In genomic region chr4:122005064-122005755, GRCh38 we compare ENCODE assay signal across 23 cellular contexts. TPM values are rescaled to one million over a fixed set of nuclear protein-coding genes. Genes with fewer than 3 reads are reported as not detected.
DNase-seq lines count a peak whose midpoint lies in the region; ATAC-seq and TF ChIP-seq lines count a peak whose summit lies in the region.
"Had no signal": no experiment of that assay in that cellular context is flagged by ENCODE, and none has a peak within 500 bp of the region (broad histone marks: within the 10 kb centered on the region; RNA-seq: fewer than 3 reads in every experiment).

No MANE protein-coding gene starts in this region.

- no peaks in the 10 kb centered on the region for H3K27me3 Mint-ChIP-seq in WTC11 (ENCODE audit: low read depth)

- no peak for TF ChIP-seq EP300 in suprapubic skin (IDR thresholded peaks at IDR 0.05)

- no peaks in the 10 kb centered on the region for H3K36me3 ChIP-seq in thyroid gland
- H3K36me3 ChIP-seq in suprapubic skin, result no peaks in the 10 kb centered on the region
- H3K36me3 ChIP-seq: upper lobe of right lung had no signal

- intact Hi-C loops in thyroid gland (cut with DNase I), result no loop called here

- CTCF ChIA-PET in WTC11 (lab: Charles Lee), result interaction anchor here (0.5 to 1.9 kb wide), 2 partner anchors 104 to 154 kb away, joined by 3 to 8 read pairs; no protein-coding TSS in a partner anchor

- H3K4me3 ChIP-seq in AG10803 (ENCODE audit: low read length) (no peak overlapping the region), thyroid gland (replicated peaks in 1 of 3) (no peak overlapping the region), suprapubic skin (no peak overlapping the region)
- H3K4me3 ChIP-seq: upper lobe of right lung had no signal

- no peaks in the 10 kb centered on the region for H3K9me3 ChIP-seq in thyroid gland
- H3K9me3 ChIP-seq in suprapubic skin, result no peaks in the 10 kb centered on the region
- H3K9me3 ChIP-seq: upper lobe of right lung had no signal

- peaks cover 4% of the 10 kb centered on the region for H3K4me1 Mint-ChIP-seq in WTC11
- H3K4me1 Mint-ChIP-seq: activated B cell treated with CpG ODN at 0.5 μM for 24 hours, endodermal cell had no signal

- WGBS in thyroid gland, 2 donors, result 88 to 92% methylated on average over 8 of the region's 8 CpGs
- WGBS in suprapubic skin, result 82% methylated on average over 8 of the region's 8 CpGs

- TF ChIP-seq POLR2A in thyroid gland (IDR thresholded peaks at IDR 0.05) (no peak), suprapubic skin (IDR thresholded peaks at IDR 0.05) (no peak)

- H3K27me3 ChIP-seq in thyroid gland (no peaks in the 10 kb centered on the region), suprapubic skin (no peaks in the 10 kb centered on the region)
- H3K27me3 ChIP-seq: upper lobe of right lung had no signal

- ATAC-seq in WTC11, result no peak
- ATAC-seq: foreskin keratinocyte, left colon, T-helper 17 cell, upper lobe of right lung had no signal

- H3K4me1 ChIP-seq in thyroid gland, result no peaks in the 10 kb centered on the region
- no peaks in the 10 kb centered on the region for H3K4me1 ChIP-seq in suprapubic skin
- H3K4me1 ChIP-seq: foreskin keratinocyte, upper lobe of right lung had no signal

- POLR2A ChIA-PET in WTC11 (lab: Charles Lee), result no interaction called here

- no peak overlapping the region for H3K27ac ChIP-seq in thyroid gland
- no peak overlapping the region for H3K27ac ChIP-seq in suprapubic skin
- H3K27ac ChIP-seq: foreskin keratinocyte, upper lobe of right lung had no signal

- no peak overlapping the region for H3K27ac Mint-ChIP-seq in WTC11
- H3K27ac Mint-ChIP-seq: activated B cell treated with CpG ODN at 0.5 μM for 24 hours, endodermal cell, H9, T-helper 17 cell had no signal

- TF ChIP-seq CTCF in AG10803 (conservative IDR thresholded peaks at IDR 0.05; ENCODE audit: low read length), result no peak
- TF ChIP-seq CTCF in thyroid gland (IDR thresholded peaks at IDR 0.05), result no peak
- no peak for TF ChIP-seq CTCF in GM10266 (IDR thresholded peaks at IDR 0.05; ENCODE audit: control insufficient read depth, insufficient read depth, low read depth, missing control alignments)
- no peak for TF ChIP-seq CTCF in WTC11 (IDR thresholded peaks at IDR 0.05)
- no peak for TF ChIP-seq CTCF in suprapubic skin (IDR thresholded peaks at IDR 0.05)

- H3K36me3 Mint-ChIP-seq in WTC11, result no peaks in the 10 kb centered on the region
- H3K36me3 Mint-ChIP-seq: activated naive CD8-positive, alpha-beta T cell treated with anti-CD3 and anti-CD28 coated beads, Interleukin-2, amount 10 ng/mL, durations not matched to agents 7 days and 5 days had no signal

- no peak overlapping the region for H3K4me3 Mint-ChIP-seq in WTC11
- H3K4me3 Mint-ChIP-seq: activated B cell treated with CpG ODN at 0.5 μM for 24 hours, endodermal cell, H9, T-helper 17 cell had no signal

- DNase-seq in AG10803 (ENCODE audit: low read depth), result peak; percentile 64
- peak; percentile 10 for DNase-seq in RPMI7951 (ENCODE audit: low read depth)
- DNase-seq in dedifferentiated amniotic fluid mesenchymal stem cell (ENCODE audit: extremely low spot score), result peak; percentile 45
- peak; percentile 67 for DNase-seq in myocyte (ENCODE audit: low read depth)
- DNase-seq in thyroid gland, result no peak
- DNase-seq in GM10266 (ENCODE audit: extremely low spot score), result no peak
- DNase-seq in WTC11 (ENCODE audit: low spot score), result no peak
- no peak for DNase-seq in suprapubic skin (ENCODE audit: low spot score in 2 of 2)
- DNase-seq: activated B cell treated with CpG ODN at 0.5 μM for 24 hours; activated naive CD8-positive, alpha-beta T cell treated with anti-CD3 and anti-CD28 coated beads, Interleukin-2, amount 10 ng/mL, durations not matched to agents 7 days and 5 days; central memory CD4-positive, alpha-beta T cell; endodermal cell; foreskin keratinocyte; H9; KBM-7; left colon; NCI-H2107; NCI-H524; stimulated activated CD4-positive, alpha-beta T cell treated with anti-CD3 and anti-CD28 coated beads, Interleukin-15, amount 100 ng/mL, for 24 hours; stimulated activated naive CD4-positive, alpha-beta T cell; T-helper 17 cell; upper lobe of right lung had no signal

- peaks cover 4% of the 10 kb centered on the region; the same call in 1 of the 2 replicates for H3K9me3 Mint-ChIP-seq in WTC11
- H3K9me3 Mint-ChIP-seq: activated B cell treated with CpG ODN at 0.5 μM for 24 hours; activated naive CD8-positive, alpha-beta T cell treated with anti-CD3 and anti-CD28 coated beads, Interleukin-2, amount 10 ng/mL, durations not matched to agents 7 days and 5 days; endodermal cell; H9 had no signal

TF ChIP-seq in WTC11, 78 proteins besides CTCF, POLR2A, EP300 and RAD21:
- no peak for TF ChIP-seq FOXP1 (CRISPR knock-in tag; IDR thresholded peaks at IDR 0.05; ENCODE audit: borderline replicate concordance)
- TF ChIP-seq JAZF1 (CRISPR knock-in tag; IDR thresholded peaks at IDR 0.05), result no peak
- no peak for TF ChIP-seq ERG (CRISPR knock-in tag; IDR thresholded peaks at IDR 0.05)
TF ChIP-seq in WTC11: peak in this region for 0.

RNA-seq across cellular contexts. Expression of gene TRPC3, which starts 53.4 kb away (rescaled TPM):
- not detected in 2 replicates for total RNA-seq in RPMI7951 (2014; rRNA removed; shearing (Covaris generic))
- total RNA-seq in myocyte (0.21 TPM in 1 of 2 replicates, not detected in the other), thyroid gland (1 to 10 TPM in 1 of 4 donors, under 1 TPM in 3; 0.27 to 1.1 (median 0.55) TPM), WTC11 (2021) (0.21 to 0.30 TPM (median 0.26 TPM) in 3 replicates), suprapubic skin (under 1 TPM; 0.18 to 0.80 (median 0.28) TPM)
- polyA plus RNA-seq in myocyte (2012), result not detected
- total RNA-seq: activated B cell treated with CpG ODN at 0.5 μM for 24 hours, foreskin keratinocyte, renal cortical epithelial cell, T-helper 17 cell had no signal
- polyA plus RNA-seq: foreskin keratinocyte had no signal

Comparison
In these comparisons a context has a peak if more than half of its experiments do, and no peak if none do; other contexts are left out.
1. DNase-seq: peak in AG10803 (single experiment), RPMI7951 (single experiment), dedifferentiated amniotic fluid mesenchymal stem cell (single experiment) and myocyte (single experiment); none in thyroid gland (0 of 2), GM10266 (single experiment), WTC11 (single experiment) and suprapubic skin (0 of 2).